Comparison of ENCODE assay signal across 1 cellular context in the genomic region with DNA sequence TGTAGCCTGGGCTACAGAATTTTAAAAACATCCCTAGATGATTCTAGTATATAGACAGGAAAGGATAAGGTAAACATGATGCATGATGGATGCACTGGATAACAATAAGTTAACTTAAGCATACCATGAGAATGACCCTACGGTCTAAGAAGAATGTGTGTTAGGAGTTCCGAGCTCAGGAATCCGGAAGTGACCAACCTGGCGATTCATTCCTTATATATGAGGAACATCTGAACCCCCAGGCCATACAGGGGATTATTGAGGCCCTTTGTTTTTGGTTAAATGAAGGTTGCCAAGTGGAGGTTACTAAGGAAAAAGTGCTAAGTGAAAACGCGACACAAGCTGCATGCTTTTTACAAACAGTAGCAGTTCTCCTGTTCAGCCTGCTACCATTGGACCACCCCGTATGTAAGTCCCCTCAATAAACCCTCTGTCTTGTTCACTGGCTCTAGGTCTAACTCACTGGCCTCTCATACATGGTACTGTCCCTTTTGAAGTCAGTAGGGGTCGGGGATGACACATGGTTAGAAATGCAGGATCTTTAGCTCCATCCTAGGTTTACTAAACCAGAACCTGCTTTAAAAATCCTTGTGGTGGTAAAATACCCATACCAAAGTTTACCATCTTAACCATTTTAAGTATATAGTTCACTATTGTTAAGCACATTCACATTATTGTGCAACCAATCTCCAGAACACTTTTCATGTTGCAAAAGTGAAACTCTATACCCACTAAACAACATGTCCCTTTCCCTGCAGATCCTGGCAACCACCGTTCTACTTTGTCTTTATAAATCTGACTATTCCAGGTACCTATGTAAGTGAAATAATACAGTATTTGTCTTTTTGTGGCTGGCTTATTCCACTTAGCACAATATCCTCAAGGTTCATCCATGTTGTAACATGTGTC.
TF ChIP-seq lines count a peak whose summit lies in the region.

No MANE protein-coding gene starts in this region.

TF ChIP-seq in HepG2, 621 proteins besides CTCF, POLR2A, EP300 and RAD21 (continued from another document):
- TF ChIP-seq, protein P1, sequence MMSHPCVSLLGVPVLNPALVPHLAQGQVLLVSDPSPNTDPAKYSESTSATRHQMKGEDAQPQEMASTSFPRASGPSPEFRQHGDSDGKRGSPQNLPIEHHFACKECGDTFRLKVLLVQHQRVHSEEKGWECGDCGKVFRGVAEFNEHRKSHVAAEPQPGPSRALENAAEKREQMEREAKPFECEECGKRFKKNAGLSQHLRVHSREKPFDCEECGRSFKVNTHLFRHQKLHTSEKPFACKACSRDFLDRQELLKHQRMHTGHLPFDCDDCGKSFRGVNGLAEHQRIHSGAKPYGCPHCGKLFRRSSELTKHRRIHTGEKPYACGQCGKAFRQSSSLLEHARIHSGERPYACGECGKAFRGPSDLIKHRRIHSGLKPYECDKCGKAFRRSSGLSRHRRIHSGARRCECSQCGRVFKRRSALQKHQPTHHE (CRISPR knock-in tag; IDR thresholded peaks at IDR 0.05; ENCODE audit: borderline replicate concordance), result 0 out of 2 replicates have a peak, but pooled peaks have one; percentile 26
- 0 out of 2 replicates have a peak, but pooled peaks have one; percentile 45 for TF ChIP-seq SMAD3 (CRISPR knock-in tag; IDR thresholded peaks at IDR 0.05)
- TF ChIP-seq SIX1 (CRISPR knock-in tag; IDR thresholded peaks at IDR 0.05; ENCODE audit: borderline replicate concordance), result peak; percentile 51; the same call in 1 of the 2 replicates
- 0 out of 2 replicates have a peak, but pooled peaks have one; percentile 13 for TF ChIP-seq MXD4 (CRISPR knock-in tag; IDR thresholded peaks at IDR 0.05)
- TF ChIP-seq ZNF75D (CRISPR knock-in tag; IDR thresholded peaks at IDR 0.05; ENCODE audit: borderline replicate concordance), result no peak
- TF ChIP-seq ZFY (CRISPR knock-in tag; IDR thresholded peaks at IDR 0.05), result no peak
- TF ChIP-seq CEBPB (IDR thresholded peaks at IDR 0.05; ENCODE audit: borderline replicate concordance, low read depth, low read length), result peak; percentile 81
- TF ChIP-seq ZNF234 (CRISPR knock-in tag; conservative IDR thresholded peaks at IDR 0.05), result no peak
- TF ChIP-seq, protein P2, sequence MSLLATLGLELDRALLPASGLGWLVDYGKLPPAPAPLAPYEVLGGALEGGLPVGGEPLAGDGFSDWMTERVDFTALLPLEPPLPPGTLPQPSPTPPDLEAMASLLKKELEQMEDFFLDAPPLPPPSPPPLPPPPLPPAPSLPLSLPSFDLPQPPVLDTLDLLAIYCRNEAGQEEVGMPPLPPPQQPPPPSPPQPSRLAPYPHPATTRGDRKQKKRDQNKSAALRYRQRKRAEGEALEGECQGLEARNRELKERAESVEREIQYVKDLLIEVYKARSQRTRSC (CRISPR knock-in tag; IDR thresholded peaks at IDR 0.05; ENCODE audit: low read depth), result no peak
